Comparison of ENCODE assay signal across 33 cellular contexts in genomic region chr20:51837876-51838420, GRCh38. TPM values are rescaled to one million over a fixed set of nuclear protein-coding genes. Genes with fewer than 3 reads are reported as not detected.
"Had no signal": no experiment of that assay in that cellular context is flagged by ENCODE, and none has a peak within 500 bp of the region (broad histone marks: within the 10 kb centered on the region; RNA-seq: fewer than 3 reads in every experiment).

No MANE protein-coding gene starts in this region.

- H3K36me3 ChIP-seq: adrenal gland, breast epithelium, cardiac muscle cell, colonic mucosa, esophagus squamous epithelium had no signal

- H3K36me3 Mint-ChIP-seq: activated naive CD4-positive, alpha-beta T cell treated with anti-CD3 and anti-CD28 coated beads, Interleukin-2, amount 50 U/mL, for 24 hours; activated naive CD8-positive, alpha-beta T cell treated with anti-CD3 and anti-CD28 coated beads for 36 hours; brain had no signal

- H3K4me3 Mint-ChIP-seq: activated B cell treated with CpG ODN at 0.5 μM for 24 hours; activated CD8-positive, alpha-beta T cell treated with anti-CD3 and anti-CD28 coated beads for 36 hours; activated naive CD4-positive, alpha-beta T cell treated with anti-CD3 and anti-CD28 coated beads for 36 hours; activated naive CD4-positive, alpha-beta T cell treated with anti-CD3 and anti-CD28 coated beads, Interleukin-2, amount 50 U/mL, for 24 hours; activated naive CD8-positive, alpha-beta T cell treated with anti-CD3 and anti-CD28 coated beads for 36 hours; activated naive CD8-positive, alpha-beta T cell treated with anti-CD3 and anti-CD28 coated beads, Interleukin-2, amount 50 U/mL, for 24 hours; activated T-helper 1 cell treated with anti-CD3 and anti-CD28 coated beads, Interleukin-12 subunit alpha, Interleukin-12 subunit beta, Interleukin-2, Interleukin-4 antibody, amounts not matched to agents 30 ng/mL and 10 ng/mL and 1 ng/mL, durations not matched to agents 14 hours and 24 hours and 36 hours; brain; T-helper 17 cell; T-helper 2 cell treated with Interferon-gamma antibody and Interleukin-4, amounts not matched to agents 5 μg/mL and 100 μg/mL, for 36 hours had no signal

- ATAC-seq: activated CD4-positive, CD25-positive, alpha-beta regulatory T cell treated with anti-CD3 and anti-CD28 coated beads, Interleukin-2, amount 50 U/mL, for 24 hours; activated CD8-positive, alpha-beta T cell treated with anti-CD3 and anti-CD28 coated beads for 36 hours; activated naive CD8-positive, alpha-beta T cell treated with anti-CD3 and anti-CD28 coated beads, Interleukin-2, amount 50 U/mL, for 24 hours; T-helper 17 cell had no signal

- H3K4me1 Mint-ChIP-seq: activated B cell treated with CpG ODN at 0.5 μM for 24 hours; activated naive CD4-positive, alpha-beta T cell treated with anti-CD3 and anti-CD28 coated beads, Interleukin-2, amount 50 U/mL, for 24 hours; activated naive CD8-positive, alpha-beta T cell treated with anti-CD3 and anti-CD28 coated beads for 36 hours; activated naive CD8-positive, alpha-beta T cell treated with anti-CD3 and anti-CD28 coated beads, Interleukin-2, amount 50 U/mL, for 24 hours; T-helper 17 cell had no signal

- H3K27ac Mint-ChIP-seq: activated B cell treated with CpG ODN at 0.5 μM for 24 hours; activated CD8-positive, alpha-beta T cell treated with anti-CD3 and anti-CD28 coated beads for 36 hours; activated naive CD4-positive, alpha-beta T cell treated with anti-CD3 and anti-CD28 coated beads for 36 hours; activated naive CD4-positive, alpha-beta T cell treated with anti-CD3 and anti-CD28 coated beads, Interleukin-2, amount 50 U/mL, for 24 hours; activated naive CD8-positive, alpha-beta T cell treated with anti-CD3 and anti-CD28 coated beads for 36 hours; activated naive CD8-positive, alpha-beta T cell treated with anti-CD3 and anti-CD28 coated beads, Interleukin-2, amount 50 U/mL, for 24 hours; activated T-helper 1 cell treated with anti-CD3 and anti-CD28 coated beads, Interleukin-12 subunit alpha, Interleukin-12 subunit beta, Interleukin-2, Interleukin-4 antibody, amounts not matched to agents 30 ng/mL and 10 ng/mL and 1 ng/mL, durations not matched to agents 14 hours and 24 hours and 36 hours; activated T-helper 2 cell treated with anti-CD3 and anti-CD28 coated beads, Interferon-gamma antibody, Interleukin-2, Interleukin-4, amounts not matched to agents 10 μg/mL and 5 μg/mL and 100 μg/mL, durations not matched to agents 14 hours and 24 hours and 36 hours; T-helper 17 cell; T-helper 2 cell treated with Interferon-gamma antibody and Interleukin-4, amounts not matched to agents 5 μg/mL and 100 μg/mL, for 36 hours had no signal

- H3K27ac ChIP-seq: adrenal gland, breast epithelium, cardiac muscle cell, colonic mucosa, epithelial cell of prostate, esophagus squamous epithelium, VCaP had no signal

- H3K4me3 ChIP-seq: adrenal gland, breast epithelium, cardiac muscle cell, colonic mucosa, esophagus squamous epithelium had no signal

- H3K27me3 ChIP-seq: adrenal gland, breast epithelium, cardiac muscle cell, colonic mucosa had no signal

- H3K4me1 ChIP-seq: adrenal gland, breast epithelium, colonic mucosa, esophagus squamous epithelium had no signal

- H3K9me3 Mint-ChIP-seq: activated B cell treated with CpG ODN at 0.5 μM for 24 hours; activated CD8-positive, alpha-beta T cell treated with anti-CD3 and anti-CD28 coated beads for 36 hours; activated naive CD4-positive, alpha-beta T cell treated with anti-CD3 and anti-CD28 coated beads for 36 hours; activated naive CD4-positive, alpha-beta T cell treated with anti-CD3 and anti-CD28 coated beads, Interleukin-2, amount 50 U/mL, for 24 hours; activated naive CD8-positive, alpha-beta T cell treated with anti-CD3 and anti-CD28 coated beads for 36 hours; activated naive CD8-positive, alpha-beta T cell treated with anti-CD3 and anti-CD28 coated beads, Interleukin-2, amount 50 U/mL, for 24 hours; activated T-helper 1 cell treated with anti-CD3 and anti-CD28 coated beads, Interleukin-12 subunit alpha, Interleukin-12 subunit beta, Interleukin-2, Interleukin-4 antibody, amounts not matched to agents 30 ng/mL and 10 ng/mL and 1 ng/mL, durations not matched to agents 14 hours and 24 hours and 36 hours; activated T-helper 2 cell treated with anti-CD3 and anti-CD28 coated beads, Interferon-gamma antibody, Interleukin-2, Interleukin-4, amounts not matched to agents 10 μg/mL and 5 μg/mL and 100 μg/mL, durations not matched to agents 14 hours and 24 hours and 36 hours; T-helper 2 cell treated with Interferon-gamma antibody and Interleukin-4, amounts not matched to agents 5 μg/mL and 100 μg/mL, for 36 hours had no signal

- H3K9me3 ChIP-seq: adrenal gland, breast epithelium, colonic mucosa, esophagus squamous epithelium had no signal

- H3K27me3 Mint-ChIP-seq: activated CD8-positive, alpha-beta T cell treated with anti-CD3 and anti-CD28 coated beads for 36 hours had no signal

- DNase-seq: activated B cell treated with CpG ODN at 0.5 μM for 24 hours; activated CD4-positive, alpha-beta T cell treated with anti-CD3 and anti-CD28 coated beads for 48 hours; activated CD4-positive, alpha-beta T cell treated with anti-CD3 and anti-CD28 coated beads, Interleukin-2, amount 50 U/mL, for 1 hour; activated CD4-positive, alpha-beta T cell treated with anti-CD3 and anti-CD28 coated beads, Interleukin-2, amount 50 U/mL, for 48 hours; activated CD8-positive, alpha-beta memory T cell treated with anti-CD3 and anti-CD28 coated beads for 24 hours; activated CD8-positive, alpha-beta T cell treated with anti-CD3 and anti-CD28 coated beads for 36 hours; activated effector memory CD4-positive, alpha-beta T cell treated with anti-CD3 and anti-CD28 coated beads, Interleukin-2, amount 50 U/mL, for 16 hours; activated naive CD4-positive, alpha-beta T cell treated with anti-CD3 and anti-CD28 coated beads for 36 hours; activated naive CD8-positive, alpha-beta T cell treated with anti-CD3 and anti-CD28 coated beads for 36 hours; activated naive CD8-positive, alpha-beta T cell treated with anti-CD3 and anti-CD28 coated beads, Interleukin-2, amount 50 U/mL, for 24 hours; activated T-cell treated with anti-CD3 and anti-CD28 coated beads, Interleukin-2, amount 50 U/mL, for 48 hours; adrenal gland; amygdala; aorta; central memory CD4-positive, alpha-beta T cell; cerebellar nuclear complex; colonic mucosa; effector CD8-positive, alpha-beta T cell; esophagus squamous epithelium; foreskin fibroblast; head of caudate nucleus; T-helper 1 cell; T-helper 17 cell had no signal

RNA-seq across cellular contexts. Expression of gene SALL4, which starts 35.6 kb away (rescaled TPM):
- total RNA-seq: activated B cell treated with CpG ODN at 0.5 μM for 24 hours; activated naive CD4-positive, alpha-beta T cell treated with anti-CD3 and anti-CD28 coated beads for 36 hours had no signal
